ENCODE assay signal across 9 cellular contexts in genomic region chr17:55783684-55784245, GRCh38. TPM values are rescaled to one million over a fixed set of nuclear protein-coding genes. Genes with fewer than 3 reads are reported as not detected.
DNase-seq lines count a peak whose midpoint lies in the region; ATAC-seq and TF ChIP-seq lines count a peak whose summit lies in the region.
"Had no signal": no experiment of that assay in that cellular context is flagged by ENCODE, and none has a peak within 500 bp of the region (broad histone marks: within the 10 kb centered on the region; RNA-seq: fewer than 3 reads in every experiment).

No MANE protein-coding gene starts in this region.

- H3K27ac Mint-ChIP-seq in HFFc6 (no peak overlapping the region), neural progenitor cell (no peak overlapping the region)

- H3K27ac ChIP-seq in right atrium auricular region (peak overlapping the region; percentile 38 to 64), thyroid gland (no peak overlapping the region), neural progenitor cell (no peak overlapping the region)

- H3K9me3 ChIP-seq in adipocyte (ENCODE audit: control insufficient read depth, low read length) (no peaks in the 10 kb centered on the region), right atrium auricular region (no peaks in the 10 kb centered on the region), thyroid gland (no peaks in the 10 kb centered on the region), neural progenitor cell (ENCODE audit: low read depth) (no peaks in the 10 kb centered on the region)

- no peak overlapping the region for H3K4me3 ChIP-seq in adipocyte (ENCODE audit: low read length)
- H3K4me3 ChIP-seq in right atrium auricular region = no peak overlapping the region
- no peak overlapping the region for H3K4me3 ChIP-seq in thyroid gland (replicated peaks in 1 of 3)
- H3K4me3 ChIP-seq in neural progenitor cell = no peak overlapping the region

- no peak overlapping the region for H2AFZ ChIP-seq in neural progenitor cell (replicated peaks)

- H3F3A ChIP-seq in neural progenitor cell (ENCODE audit: low read depth) = no peaks in the 10 kb centered on the region

- H3K27me3 ChIP-seq in adipocyte (replicated peaks; ENCODE audit: control insufficient read depth, insufficient read depth, low read length) (no peaks in the 10 kb centered on the region), right atrium auricular region (no peaks in the 10 kb centered on the region), thyroid gland (no peaks in the 10 kb centered on the region), neural progenitor cell (no peaks in the 10 kb centered on the region)

- no peak overlapping the region for H3K4me2 ChIP-seq in neural progenitor cell

- H3K27me3 Mint-ChIP-seq in HFFc6 (ENCODE audit: insufficient read depth) = peaks cover 3% of the 10 kb centered on the region
- peaks cover 3% of the 10 kb centered on the region for H3K27me3 Mint-ChIP-seq in neural progenitor cell (ENCODE audit: insufficient read depth, low read depth)

- intact Hi-C loops in thyroid gland (cut with DNase I) = no loop called here

- TF ChIP-seq CTCF in HFFc6 (IDR thresholded peaks at IDR 0.05) = no peak
- no peak for TF ChIP-seq CTCF in right atrium auricular region (IDR thresholded peaks at IDR 0.05)
- no peak for TF ChIP-seq CTCF in thyroid gland (IDR thresholded peaks at IDR 0.05)
- TF ChIP-seq CTCF in neural progenitor cell (IDR thresholded peaks at IDR 0.05) = no peak

- peaks cover 6% of the 10 kb centered on the region for H3K36me3 ChIP-seq in adipocyte (ENCODE audit: control insufficient read depth, insufficient read depth, low read length, severe bottlenecking)
- H3K36me3 ChIP-seq in right atrium auricular region = no peaks in the 10 kb centered on the region
- no peaks in the 10 kb centered on the region for H3K36me3 ChIP-seq in thyroid gland
- H3K36me3 ChIP-seq in neural progenitor cell = no peaks in the 10 kb centered on the region

- no peak for ATAC-seq in HG03039 (IDR thresholded peaks at IDR 0.05; ENCODE audit: unreplicated experiment)

- peak; percentile 4 for DNase-seq in HFFc6
- peak; percentile 44 for DNase-seq in adipocyte (ENCODE audit: low read depth)
- peak; percentile 82 for DNase-seq in right atrium auricular region (ENCODE audit: low spot score)
- DNase-seq in thyroid gland = peak; percentile 23 to 30
- no peak for DNase-seq in neural progenitor cell (ENCODE audit: low spot score)
- DNase-seq in amniotic stem cell (lab: John Stamatoyannopoulos, UW) = no peak
- DNase-seq: hippocampal formation, OCI-M1 had no signal

- WGBS in thyroid gland, 2 donors = 75 to 77% methylated on average over 16 of the region's 16 CpGs

- H3K4me1 ChIP-seq in adipocyte (ENCODE audit: control insufficient read depth, insufficient read depth, low read length) (peaks cover 12% of the 10 kb centered on the region), right atrium auricular region (peaks cover 0 to 18% of the 10 kb centered on the region in 2 donors), thyroid gland (no peaks in the 10 kb centered on the region), neural progenitor cell (no peaks in the 10 kb centered on the region)

- H3K36me3 Mint-ChIP-seq in HFFc6 (ENCODE audit: low read depth) (peaks cover 6% of the 10 kb centered on the region; the same call in 1 of the 2 replicates), neural progenitor cell (peaks cover 4% of the 10 kb centered on the region)

- no peaks in the 10 kb centered on the region for H4K20me1 ChIP-seq in neural progenitor cell (ENCODE audit: low read depth)

- H3K79me2 ChIP-seq in neural progenitor cell (ENCODE audit: low read depth) = no peaks in the 10 kb centered on the region

- H3K9me3 Mint-ChIP-seq in HFFc6 (no peaks in the 10 kb centered on the region), neural progenitor cell (no peaks in the 10 kb centered on the region)

- peaks cover 6% of the 10 kb centered on the region for H3K4me1 Mint-ChIP-seq in HFFc6 (ENCODE audit: low read depth)
- H3K4me1 Mint-ChIP-seq in neural progenitor cell = no peaks in the 10 kb centered on the region

- no peak for TF ChIP-seq POLR2A in thyroid gland (IDR thresholded peaks at IDR 0.05)

- H3K9ac ChIP-seq in adipocyte (ENCODE audit: low read length) = no peak overlapping the region
- H3K9ac ChIP-seq in neural progenitor cell = no peak overlapping the region

- H3K4me3 Mint-ChIP-seq in HFFc6 = no peak overlapping the region; the same call in 1 of the 2 replicates
- no peak overlapping the region for H3K4me3 Mint-ChIP-seq in neural progenitor cell

RNA-seq across cellular contexts. Expression of gene PCTP, which starts 32.9 kb away (rescaled TPM):
- 10 to 100 TPM in 4 of 6 experiments, 1 to 10 TPM in 2; 9.7 to 13.5 (median 11.2) TPM for total RNA-seq in HFFc6 (2021; fragmentation: NEBNext Ultra II Directional; extraction: Animal tissue kit (Norgen Biotek cat#: 25700))
- total RNA-seq in right atrium auricular region = 10 to 100 TPM; 15.1 to 27.0 TPM
- total RNA-seq in thyroid gland = 10 to 100 TPM; 13.7 to 17.2 (median 14.8) TPM
- total RNA-seq in neural progenitor cell (ENCODE audit: low replicate concordance) = 26.5 and 30.4 TPM in 2 replicates

Comparison
In these comparisons a context has a peak if more than half of its experiments do, and no peak if none do; other contexts are left out.
1. DNase-seq: peak in HFFc6 (single experiment), adipocyte (single experiment), right atrium auricular region (single experiment) and thyroid gland (2 of 2); none in neural progenitor cell (single experiment) and amniotic stem cell (single experiment).
2. H3K27ac ChIP-seq: peak in right atrium auricular region (2 of 2); none in thyroid gland (0 of 3) and neural progenitor cell (single experiment).